1 cellular context compared by ENCODE assay signal in genomic region chr9:123955637-123956036, GRCh38.
TF ChIP-seq lines count a peak whose summit lies in the region.

No MANE protein-coding gene starts in this region.

TF ChIP-seq in HCT116, 20 proteins besides CTCF, POLR2A, EP300 and RAD21 (continued from another document):
- TF ChIP-seq ZBTB33 (IDR thresholded peaks at IDR 0.05; ENCODE audit: extremely low read depth, insufficient replicate concordance, low read length) (no peak), SP1 (IDR thresholded peaks at IDR 0.05; ENCODE audit: low read depth) (no peak), JUND (IDR thresholded peaks at IDR 0.05) (no peak), CBX3 (IDR thresholded peaks at IDR 0.05; ENCODE audit: low read depth) (no peak), ZFX (IDR thresholded peaks at IDR 0.05) (no peak), ELF1 (IDR thresholded peaks at IDR 0.05; ENCODE audit: borderline replicate concordance, low read depth) (no peak), EZH2phosphoT487 (IDR thresholded peaks at IDR 0.05; ENCODE audit: borderline replicate concordance) (no peak), ATF3 (IDR thresholded peaks at IDR 0.05) (no peak), POLR2AphosphoS5 (IDR thresholded peaks at IDR 0.05; ENCODE audit: low read depth, low read length) (no peak), CEBPB (IDR thresholded peaks at IDR 0.05; ENCODE audit: low read depth) (no peak), EZH2 (IDR thresholded peaks at IDR 0.05) (no peak), YY1 (IDR thresholded peaks at IDR 0.05; ENCODE audit: extremely low read depth, insufficient replicate concordance, low read depth, low read length) (no peak)
TF ChIP-seq in HCT116: peak in this region for 0.
